ENCODE assay signal across 8 cellular contexts in the genomic region with DNA sequence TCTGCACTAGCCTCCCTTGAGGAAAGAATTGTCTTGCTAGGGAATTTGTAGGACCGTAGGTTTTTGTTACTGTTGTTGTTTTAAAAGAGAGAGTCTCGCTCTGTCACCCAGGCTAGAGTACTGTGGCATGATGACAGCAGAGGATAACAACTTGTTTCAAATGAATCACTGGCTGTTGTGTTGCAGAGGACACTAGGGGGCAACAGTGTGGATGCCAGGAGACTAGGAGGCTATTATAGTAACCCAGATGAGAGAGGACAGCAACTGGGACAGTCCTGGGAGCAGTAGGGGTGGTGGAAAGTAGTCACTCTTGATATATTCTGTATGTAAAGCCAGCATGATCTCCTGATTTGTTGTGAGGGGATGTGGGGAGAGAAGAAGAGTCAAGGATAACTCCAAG. TPM values are rescaled to one million over a fixed set of nuclear protein-coding genes. Genes with fewer than 3 reads are reported as not detected.
DNase-seq lines count a peak whose midpoint lies in the region; ATAC-seq, FAIRE-seq and TF ChIP-seq lines count a peak whose summit lies in the region.

No MANE protein-coding gene starts in this region.

- DNase-seq in A549 (ENCODE audit: low read depth in 1 of 2, low spot score in 1 of 2) (peak; percentile 14 to 35), GM18507 (ENCODE audit: extremely low spot score, insufficient read length, low read depth) (no peak), HuH-7 (ENCODE audit: low spot score) (peak; percentile 61), cerebellar cortex (ENCODE audit: low spot score) (peak; percentile 9), osteoblast (ENCODE audit: insufficient read length, low spot score, missing footprints) (peak; percentile 72), NCI-H2081 (lab: John Stamatoyannopoulos, UW) (no peak), activated gamma-delta T cell treated with Interleukin-2 at 50 U/mL for 16 hours (no peak)

- peak; percentile 25; the same call in 1 of the 3 replicates for TF ChIP-seq CTCF in A549 (IDR thresholded peaks at IDR 0.05)
- TF ChIP-seq CTCF in osteoblast (IDR thresholded peaks at IDR 0.05; ENCODE audit: extremely low read depth, low read depth, low read length) = peak; percentile 79

- FAIRE-seq in A549 (lab: Jason Lieb, UNC) (no peak), GM18507 (lab: Jason Lieb, UNC) (peak; percentile 70)

- H4K20me1 ChIP-seq in osteoblast (ENCODE audit: insufficient read depth, low read length) = no peaks in the 10 kb centered on the region

- no peak for TF ChIP-seq POLR2A in A549 (IDR thresholded peaks at IDR 0.05; ENCODE audit: low read length)

- POLR2A ChIA-PET in A549 (lab: Yijun Ruan, JAX) = no interaction called here

- H3K27ac ChIP-seq in A549 = 0 out of 6 replicates have a peak overlapping the region, but pooled peaks of 1 of the 2 experiments have one; percentile 41
- peak overlapping the region; percentile 97 for H3K27ac ChIP-seq in osteoblast (ENCODE audit: low read depth, low read length)

- no peaks in the 10 kb centered on the region for H3K79me2 ChIP-seq in osteoblast (ENCODE audit: insufficient read depth, low read length)

- no peaks in the 10 kb centered on the region for H3K36me3 ChIP-seq in osteoblast (ENCODE audit: insufficient read depth, low read length)

- TF ChIP-seq RAD21 in A549 (conservative IDR thresholded peaks at IDR 0.05 in 1 of 2, IDR thresholded peaks at IDR 0.05 in 1 of 2) = peak in 1 of 2 experiments; percentile 25; a peak in 1 of 5 replicates

- H3K4me3 ChIP-seq in A549 = no peak overlapping the region
- H3K4me3 ChIP-seq in osteoblast (ENCODE audit: insufficient read depth, low read length) = no peak overlapping the region

- CTCF ChIA-PET in A549 (lab: Yijun Ruan, JAX) = interaction anchor here (1.2 to 2.3 kb wide), 2 partner anchors 15 to 26 kb away, joined by 3 to 4 read pairs; no protein-coding TSS in a partner anchor

- peaks cover 23% of the 10 kb centered on the region for H3K4me1 ChIP-seq in A549
- peaks cover 44% of the 10 kb centered on the region for H3K4me1 ChIP-seq in osteoblast (ENCODE audit: insufficient read depth, low read length)

- no peaks in the 10 kb centered on the region for H3K9me3 ChIP-seq in A549
- H3K9me3 ChIP-seq in osteoblast (ENCODE audit: low read depth, low read length) = no peaks in the 10 kb centered on the region

- ATAC-seq in A549 (peak; percentile 50 to 72; a peak in 5 of 6 replicates), esophagus mucosa (no peak)

- TF ChIP-seq EP300 in A549 (IDR thresholded peaks at IDR 0.05) = no peak

- H3K4me2 ChIP-seq in A549 = no peak overlapping the region
- peak overlapping the region; percentile 47 for H3K4me2 ChIP-seq in osteoblast (ENCODE audit: insufficient read depth, low read length)

- no peaks in the 10 kb centered on the region for H3K27me3 ChIP-seq in osteoblast (ENCODE audit: insufficient read depth, low read length)

- 34% methylated on average over 2 of the region's 2 CpGs for WGBS in A549 (ENCODE audit: missing lambda C conversion rate)

- H2AFZ ChIP-seq in osteoblast (ENCODE audit: low read length) = peak overlapping the region; percentile 80

TF ChIP-seq in A549, 52 proteins besides CTCF, POLR2A, EP300 and RAD21:
- TF ChIP-seq, protein P1, sequence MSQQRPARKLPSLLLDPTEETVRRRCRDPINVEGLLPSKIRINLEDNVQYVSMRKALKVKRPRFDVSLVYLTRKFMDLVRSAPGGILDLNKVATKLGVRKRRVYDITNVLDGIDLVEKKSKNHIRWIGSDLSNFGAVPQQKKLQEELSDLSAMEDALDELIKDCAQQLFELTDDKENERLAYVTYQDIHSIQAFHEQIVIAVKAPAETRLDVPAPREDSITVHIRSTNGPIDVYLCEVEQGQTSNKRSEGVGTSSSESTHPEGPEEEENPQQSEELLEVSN (IDR thresholded peaks at IDR 0.05; ENCODE audit: borderline replicate concordance, low read depth) = no peak
- TF ChIP-seq BHLHE40 (IDR thresholded peaks at IDR 0.05; ENCODE audit: low read depth, low read length) = no peak
- no peak for TF ChIP-seq NFE2L2 (conservative IDR thresholded peaks at IDR 0.05; ENCODE audit: low read length)
- TF ChIP-seq ZC3H11A (IDR thresholded peaks at IDR 0.05) = no peak
- no peak for TF ChIP-seq RCOR1 (IDR thresholded peaks at IDR 0.05; ENCODE audit: low read depth, low read length)
- no peak for TF ChIP-seq SMC3 (IDR thresholded peaks at IDR 0.05)
- TF ChIP-seq CHD4 (IDR thresholded peaks at IDR 0.05; ENCODE audit: borderline replicate concordance) = no peak
- TF ChIP-seq CBX2 (IDR thresholded peaks at IDR 0.05; ENCODE audit: borderline replicate concordance, low read depth) = no peak
- TF ChIP-seq, protein P2, sequence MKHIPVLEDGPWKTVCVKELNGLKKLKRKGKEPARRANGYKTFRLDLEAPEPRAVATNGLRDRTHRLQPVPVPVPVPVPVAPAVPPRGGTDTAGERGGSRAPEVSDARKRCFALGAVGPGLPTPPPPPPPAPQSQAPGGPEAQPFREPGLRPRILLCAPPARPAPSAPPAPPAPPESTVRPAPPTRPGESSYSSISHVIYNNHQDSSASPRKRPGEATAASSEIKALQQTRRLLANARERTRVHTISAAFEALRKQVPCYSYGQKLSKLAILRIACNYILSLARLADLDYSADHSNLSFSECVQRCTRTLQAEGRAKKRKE (CRISPR knock-in tag; IDR thresholded peaks at IDR 0.05; ENCODE audit: low read depth) = no peak
- no peak for TF ChIP-seq EHF (CRISPR knock-in tag; IDR thresholded peaks at IDR 0.05)
- TF ChIP-seq, protein P3, sequence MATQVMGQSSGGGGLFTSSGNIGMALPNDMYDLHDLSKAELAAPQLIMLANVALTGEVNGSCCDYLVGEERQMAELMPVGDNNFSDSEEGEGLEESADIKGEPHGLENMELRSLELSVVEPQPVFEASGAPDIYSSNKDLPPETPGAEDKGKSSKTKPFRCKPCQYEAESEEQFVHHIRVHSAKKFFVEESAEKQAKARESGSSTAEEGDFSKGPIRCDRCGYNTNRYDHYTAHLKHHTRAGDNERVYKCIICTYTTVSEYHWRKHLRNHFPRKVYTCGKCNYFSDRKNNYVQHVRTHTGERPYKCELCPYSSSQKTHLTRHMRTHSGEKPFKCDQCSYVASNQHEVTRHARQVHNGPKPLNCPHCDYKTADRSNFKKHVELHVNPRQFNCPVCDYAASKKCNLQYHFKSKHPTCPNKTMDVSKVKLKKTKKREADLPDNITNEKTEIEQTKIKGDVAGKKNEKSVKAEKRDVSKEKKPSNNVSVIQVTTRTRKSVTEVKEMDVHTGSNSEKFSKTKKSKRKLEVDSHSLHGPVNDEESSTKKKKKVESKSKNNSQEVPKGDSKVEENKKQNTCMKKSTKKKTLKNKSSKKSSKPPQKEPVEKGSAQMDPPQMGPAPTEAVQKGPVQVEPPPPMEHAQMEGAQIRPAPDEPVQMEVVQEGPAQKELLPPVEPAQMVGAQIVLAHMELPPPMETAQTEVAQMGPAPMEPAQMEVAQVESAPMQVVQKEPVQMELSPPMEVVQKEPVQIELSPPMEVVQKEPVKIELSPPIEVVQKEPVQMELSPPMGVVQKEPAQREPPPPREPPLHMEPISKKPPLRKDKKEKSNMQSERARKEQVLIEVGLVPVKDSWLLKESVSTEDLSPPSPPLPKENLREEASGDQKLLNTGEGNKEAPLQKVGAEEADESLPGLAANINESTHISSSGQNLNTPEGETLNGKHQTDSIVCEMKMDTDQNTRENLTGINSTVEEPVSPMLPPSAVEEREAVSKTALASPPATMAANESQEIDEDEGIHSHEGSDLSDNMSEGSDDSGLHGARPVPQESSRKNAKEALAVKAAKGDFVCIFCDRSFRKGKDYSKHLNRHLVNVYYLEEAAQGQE (IDR thresholded peaks at IDR 0.05) = no peak

RNA-seq across cellular contexts. Expression of a gene that starts 41.8 kb away (rescaled TPM):
- polyA plus RNA-seq in A549 (2011; rRNA removed) (0.93 and 1.0 TPM in 2 replicates), A549 (2017; fragmentation: RNase III; extraction: RNeasy Plus Mini Kit Qiagen cat#74134 plus additional on column Dnase treatment) (3.1 to 3.7 TPM (median 3.7 TPM) in 3 replicates)
- 0.66 and 0.90 TPM in 2 replicates for polyA plus RNA-seq in A549 (2012; cell fraction: cytosol; rRNA removed)
- 1.5 and 1.6 TPM in 2 replicates for polyA plus RNA-seq in A549 (2012; cell fraction: nucleus; rRNA removed)
- 3.5 and 4.0 TPM in 2 replicates for polyA minus RNA-seq in A549 (2011; rRNA and poly(A)+ RNA removed)
- total RNA-seq in osteoblast (260 and 456 TPM in 2 replicates), esophagus mucosa (8.0 TPM)

RNA-seq across cellular contexts. Expression of a gene that starts 51.0 kb away (rescaled TPM):
- polyA plus RNA-seq in A549 (2011; rRNA removed) (0.05 TPM in 1 of 2 replicates, not detected in the other), A549 (2017; fragmentation: RNase III; extraction: RNeasy Plus Mini Kit Qiagen cat#74134 plus additional on column Dnase treatment) (0.09 TPM in 1 of 3 replicates, not detected in the others)
- polyA plus RNA-seq in A549 (2012; cell fraction: cytosol; rRNA removed) = not detected in 2 replicates
- polyA plus RNA-seq in A549 (2012; cell fraction: nucleus; rRNA removed) = not detected in 2 replicates
- not detected in 2 replicates for polyA minus RNA-seq in A549 (2011; rRNA and poly(A)+ RNA removed)
- total RNA-seq in osteoblast (not detected in 2 replicates), esophagus mucosa (not detected)

Comparison
In these comparisons a context has a peak if more than half of its experiments do, and no peak if none do; other contexts are left out.
1. DNase-seq: peak in A549 (2 of 2), HuH-7 (single experiment), cerebellar cortex (single experiment) and osteoblast (single experiment); none in GM18507 (single experiment), NCI-H2081 (0 of 2) and activated gamma-delta T cell treated with Interleukin-2 at 50 U/mL for 16 hours (single experiment).
2. RNA of a gene that starts 41.8 kb away (total RNA-seq): 260 to 456 TPM in osteoblast; 8.0 TPM in esophagus mucosa (single experiment); every median in the first group is over 10 times any median in the second.